1 cellular context compared by ENCODE assay signal in genomic region chr6:167797871-167798265, GRCh38.
TF ChIP-seq lines count a peak whose summit lies in the region.

No MANE protein-coding gene starts in this region.

TF ChIP-seq in GM23338, 12 proteins besides CTCF, POLR2A, EP300 and RAD21 (continued from another document):
- no peak for TF ChIP-seq ZNF462 (CRISPR knock-in tag; IDR thresholded peaks at IDR 0.05)
TF ChIP-seq in GM23338: peak in this region for 0.
